ENCODE assay signal across 1 cellular context in genomic region chr6:41498968-41499599, GRCh38.
TF ChIP-seq lines count a peak whose summit lies in the region.

No MANE protein-coding gene starts in this region.

TF ChIP-seq in HepG2, 621 proteins besides CTCF, POLR2A, EP300 and RAD21 (continues in another document):
- TF ChIP-seq IKZF5 (CRISPR knock-in tag; IDR thresholded peaks at IDR 0.05) (peak; percentile 36; the same call in 1 of the 2 replicates), SRSF9 (IDR thresholded peaks at IDR 0.05; ENCODE audit: borderline replicate concordance, insufficient read depth, low read depth, low read length, poor library complexity, severe bottlenecking) (no peak), FOXP4 (CRISPR knock-in tag; IDR thresholded peaks at IDR 0.05) (peak; percentile 87), ZNF605 (CRISPR knock-in tag; IDR thresholded peaks at IDR 0.05) (0 out of 2 replicates have a peak, but pooled peaks have one; percentile 14), PAXIP1 (CRISPR knock-in tag; conservative IDR thresholded peaks at IDR 0.05) (peak; percentile 67; the same call in 1 of the 2 replicates), SOX5 (CRISPR knock-in tag; IDR thresholded peaks at IDR 0.05; ENCODE audit: borderline replicate concordance) (peak; percentile 90), POGK (CRISPR knock-in tag; conservative IDR thresholded peaks at IDR 0.05) (0 out of 2 replicates have a peak, but pooled peaks have one; percentile 30), ZNF430 (CRISPR knock-in tag; IDR thresholded peaks at IDR 0.05) (no peak), PHF21A (CRISPR knock-in tag; IDR thresholded peaks at IDR 0.05) (peak; percentile 70), KDM1A (CRISPR knock-in tag; IDR thresholded peaks at IDR 0.05) (peak; percentile 56; the same call in 1 of the 2 replicates), HBP1 (CRISPR knock-in tag; IDR thresholded peaks at IDR 0.05; ENCODE audit: low read depth) (no peak), ZBTB21 (CRISPR knock-in tag; IDR thresholded peaks at IDR 0.05) (no peak), ZMYM3 (CRISPR knock-in tag; IDR thresholded peaks at IDR 0.05) (peak; percentile 80), ONECUT2 (CRISPR knock-in tag; IDR thresholded peaks at IDR 0.05) (no peak), IRF2 (CRISPR knock-in tag; IDR thresholded peaks at IDR 0.05) (no peak; the same call in 1 of the 2 replicates), NR2C2 (CRISPR knock-in tag; IDR thresholded peaks at IDR 0.05; ENCODE audit: borderline replicate concordance) (no peak; the same call in 1 of the 2 replicates), ZNF747 (CRISPR knock-in tag; IDR thresholded peaks at IDR 0.05; ENCODE audit: borderline replicate concordance) (0 out of 2 replicates have a peak, but pooled peaks have one; percentile 27), ATF2 (CRISPR knock-in tag; IDR thresholded peaks at IDR 0.05) (peak; percentile 14; the same call in 1 of the 2 replicates), NBN (conservative IDR thresholded peaks at IDR 0.05) (no peak), ZNF772 (CRISPR knock-in tag; IDR thresholded peaks at IDR 0.05) (peak; percentile 43; the same call in 1 of the 2 replicates), FOXA3 (CRISPR knock-in tag; IDR thresholded peaks at IDR 0.05) (peak; percentile 87), ZNF275 (CRISPR knock-in tag; IDR thresholded peaks at IDR 0.05; ENCODE audit: borderline replicate concordance) (no peak), CBX5 (CRISPR knock-in tag; IDR thresholded peaks at IDR 0.05; ENCODE audit: borderline replicate concordance) (0 out of 2 replicates have a peak, but pooled peaks have one; percentile 63), ATF3 (CRISPR knock-in tag; IDR thresholded peaks at IDR 0.05) (0 out of 2 replicates have a peak, but pooled peaks have one; percentile 15), SAP130 (CRISPR knock-in tag; IDR thresholded peaks at IDR 0.05; ENCODE audit: low read depth) (peak; percentile 45; the same call in 1 of the 2 replicates), ZNF280D (CRISPR knock-in tag; IDR thresholded peaks at IDR 0.05) (0 out of 2 replicates have a peak, but pooled peaks have one; percentile 29), TARDBP (CRISPR knock-in tag; IDR thresholded peaks at IDR 0.05) (0 out of 2 replicates have a peak, but pooled peaks have one; percentile 12), KLF13 (CRISPR knock-in tag; IDR thresholded peaks at IDR 0.05) (peak; percentile 84; the same call in 1 of the 2 replicates), DPF2 (CRISPR knock-in tag; IDR thresholded peaks at IDR 0.05; ENCODE audit: borderline replicate concordance, low read depth) (peak; percentile 31; the same call in 1 of the 2 replicates), FOXA1 (IDR thresholded peaks at IDR 0.05) (no peak), FOXA1 (CRISPR knock-in tag; IDR thresholded peaks at IDR 0.05) (peak; percentile 90), ZNF543 (CRISPR knock-in tag; IDR thresholded peaks at IDR 0.05) (0 out of 2 replicates have a peak, but pooled peaks have one; percentile 23), MIER2 (CRISPR knock-in tag; IDR thresholded peaks at IDR 0.05) (no peak), ZNF3 (CRISPR knock-in tag; IDR thresholded peaks at IDR 0.05) (peak; percentile 75; the same call in 1 of the 2 replicates), ZNF513 (CRISPR knock-in tag; conservative IDR thresholded peaks at IDR 0.05) (no peak), CEBPG (CRISPR knock-in tag; IDR thresholded peaks at IDR 0.05) (peak; percentile 82), TFAP4 (IDR thresholded peaks at IDR 0.05; ENCODE audit: borderline replicate concordance, low read depth) (peak; percentile 70; the same call in 1 of the 2 replicates), HNF4A (CRISPR knock-in tag; IDR thresholded peaks at IDR 0.05) (peak; percentile 67; the same call in 1 of the 2 replicates), TEAD3 (CRISPR knock-in tag; optimal IDR thresholded peaks at IDR 0.05; ENCODE audit: borderline replicate concordance) (peak; percentile 45), ZNF567 (CRISPR knock-in tag; IDR thresholded peaks at IDR 0.05; ENCODE audit: borderline replicate concordance) (peak; percentile 83; the same call in 1 of the 2 replicates), ZMYM4 (CRISPR knock-in tag; IDR thresholded peaks at IDR 0.05) (0 out of 2 replicates have a peak, but pooled peaks have one; percentile 29)
